11 cellular contexts compared by ENCODE assay signal in genomic region chr5:1526681-1527131, GRCh38. TPM values are rescaled to one million over a fixed set of nuclear protein-coding genes. Genes with fewer than 3 reads are reported as not detected.
DNase-seq lines count a peak whose midpoint lies in the region; ATAC-seq and TF ChIP-seq lines count a peak whose summit lies in the region.
"Had no signal": no experiment of that assay in that cellular context is flagged by ENCODE, and none has a peak within 500 bp of the region (broad histone marks: within the 10 kb centered on the region; RNA-seq: fewer than 3 reads in every experiment).

No MANE protein-coding gene starts in this region.

- H3K4me1 Mint-ChIP-seq in CD8-positive, alpha-beta memory T cell: peaks cover 7 to 20% (median 10%) of the 10 kb centered on the region in 3 donors
- peaks cover 10% of the 10 kb centered on the region for H3K4me1 Mint-ChIP-seq in endodermal cell
- H3K4me1 Mint-ChIP-seq in GM23338: peaks cover 7% of the 10 kb centered on the region; the same call in 2 of the 3 replicates

- peaks cover 0 to 1% of the 10 kb centered on the region in 2 donors for H3K27me3 Mint-ChIP-seq in CD8-positive, alpha-beta memory T cell
- H3K27me3 Mint-ChIP-seq in endodermal cell (ENCODE audit: insufficient read depth): no peaks in the 10 kb centered on the region
- H3K27me3 Mint-ChIP-seq in GM23338 (ENCODE audit: insufficient read depth, low read depth, poor library complexity): peaks cover 14% of the 10 kb centered on the region

- no peak for DNase-seq in CD8-positive, alpha-beta memory T cell
- DNase-seq in Karpas-422 (peak; percentile 64), endodermal cell (peak; percentile 40), sciatic nerve (ENCODE audit: low spot score) (peak; percentile 30), GM23338 (ENCODE audit: low spot score) (no peak), RKO (ENCODE audit: low spot score) (no peak)
- no peak for DNase-seq in stimulated activated CD4-positive, alpha-beta T cell treated with anti-CD3 and anti-CD28 coated beads, Interleukin-1b, Interleukin-23, amount 100 ng/mL, for 48 hours
- DNase-seq: amniotic stem cell, NCI-H2171 treated with DMSO at 0.1 percent for 48 hours had no signal

- ATAC-seq in sciatic nerve (no peak), GM21423 (IDR thresholded peaks at IDR 0.05; ENCODE audit: unreplicated experiment) (no peak), GM23338 (no peak)

- H3K79me2 ChIP-seq in Karpas-422 (ENCODE audit: low read length) (peaks cover 22% of the 10 kb centered on the region), GM23338 (replicated peaks; ENCODE audit: insufficient read depth) (peaks cover 16% of the 10 kb centered on the region)

- H3K9me3 ChIP-seq in CD8-positive, alpha-beta memory T cell (ENCODE audit: low read length): no peaks in the 10 kb centered on the region
- H3K9me3 ChIP-seq in Karpas-422 (ENCODE audit: low read length): no peaks in the 10 kb centered on the region
- H3K9me3 ChIP-seq in endodermal cell (ENCODE audit: control insufficient read depth, low read length): no peaks in the 10 kb centered on the region

- POLR2A ChIA-PET in CD8-positive, alpha-beta memory T cell (lab: Charles Lee): no interaction called here

- CTCF ChIA-PET in CD8-positive, alpha-beta memory T cell (lab: Charles Lee): interaction anchor here (1.8 kb wide), 1 partner anchor 147 kb away, joined by 4 read pairs; no protein-coding TSS in a partner anchor

- H3K9ac ChIP-seq in Karpas-422 (ENCODE audit: low read length): peak overlapping the region; percentile 96
- H3K9ac ChIP-seq in endodermal cell (ENCODE audit: extremely low read depth, low read length, poor library complexity, severe bottlenecking): no peak overlapping the region

- peak overlapping the region in 5 of 8 donors; percentile 23 to 76 (median 47) for H3K27ac Mint-ChIP-seq in CD8-positive, alpha-beta memory T cell
- H3K27ac Mint-ChIP-seq in endodermal cell (no peak overlapping the region), GM23338 (no peak overlapping the region)

- TF ChIP-seq CTCF in endodermal cell (conservative IDR thresholded peaks at IDR 0.05) (no peak), GM23338 (conservative IDR thresholded peaks at IDR 0.05; ENCODE audit: low read depth in 2 of 2) (no peak)

- H3K9me2 ChIP-seq in Karpas-422 (replicated peaks; ENCODE audit: insufficient read depth, low read length) (no peaks in the 10 kb centered on the region), GM23338 (ENCODE audit: insufficient read depth) (no peaks in the 10 kb centered on the region)

- no peak overlapping the region for H3K27ac ChIP-seq in CD8-positive, alpha-beta memory T cell (ENCODE audit: low read depth, low read length)
- peak overlapping the region; percentile 95 for H3K27ac ChIP-seq in Karpas-422 (ENCODE audit: low read length)
- H3K27ac ChIP-seq in endodermal cell (ENCODE audit: low read depth, low read length): no peak overlapping the region
- H3K27ac ChIP-seq in GM23338 (ENCODE audit: low read depth): no peak overlapping the region
- H3K27ac ChIP-seq: C4-2B had no signal

- H3F3A ChIP-seq in GM23338 (replicated peaks; ENCODE audit: low read depth): no peaks in the 10 kb centered on the region; the same call in 1 of the 2 replicates

- no peak overlapping the region for H3K4me3 ChIP-seq in CD8-positive, alpha-beta memory T cell (ENCODE audit: low read length)
- peak overlapping the region; percentile 75 for H3K4me3 ChIP-seq in Karpas-422 (ENCODE audit: low read length)
- H3K4me3 ChIP-seq in endodermal cell (ENCODE audit: low read length): no peak overlapping the region
- no peak overlapping the region for H3K4me3 ChIP-seq in GM23338

- peaks cover 0 to 9% (median 3%) of the 10 kb centered on the region in 3 donors for H3K36me3 Mint-ChIP-seq in CD8-positive, alpha-beta memory T cell
- H3K36me3 Mint-ChIP-seq in endodermal cell (ENCODE audit: low read depth): no peaks in the 10 kb centered on the region
- peaks cover 2% of the 10 kb centered on the region; the same call in 2 of the 3 replicates for H3K36me3 Mint-ChIP-seq in GM23338 (ENCODE audit: low read depth)

- H3K4me2 ChIP-seq in Karpas-422 (ENCODE audit: low read depth, low read length, poor library complexity, severe bottlenecking) (peak overlapping the region; percentile 93), GM23338 (no peak overlapping the region)

- intact Hi-C loops in sciatic nerve (cut with DNase I): no loop called here

- H3K4me1 ChIP-seq in CD8-positive, alpha-beta memory T cell (ENCODE audit: insufficient read depth, low read length): peaks cover 14% of the 10 kb centered on the region
- peaks cover 58% of the 10 kb centered on the region for H3K4me1 ChIP-seq in Karpas-422 (ENCODE audit: low read length)
- peaks cover 3% of the 10 kb centered on the region for H3K4me1 ChIP-seq in endodermal cell (ENCODE audit: control insufficient read depth, insufficient read depth, low read length)
- peaks cover 9% of the 10 kb centered on the region for H3K4me1 ChIP-seq in GM23338 (ENCODE audit: insufficient read depth)

- WGBS in endodermal cell (ENCODE audit: insufficient coverage in 1 of 2, insufficient read length in 1 of 2), 2 experiments: 87 to 94% methylated on average over 6 to 9 of the region's 9 CpGs

- peaks cover 14% of the 10 kb centered on the region for H4K20me1 ChIP-seq in Karpas-422 (ENCODE audit: insufficient read depth, low read depth, low read length)
- H4K20me1 ChIP-seq in GM23338 (replicated peaks; ENCODE audit: insufficient read depth): peaks cover 2% of the 10 kb centered on the region; the same call in 1 of the 2 replicates

- no peaks in the 10 kb centered on the region for H3K36me3 ChIP-seq in CD8-positive, alpha-beta memory T cell (ENCODE audit: insufficient read depth, low read length)
- H3K36me3 ChIP-seq in Karpas-422 (ENCODE audit: insufficient read depth, low read length) (no peaks in the 10 kb centered on the region), endodermal cell (ENCODE audit: control insufficient read depth, insufficient read depth, low read length) (no peaks in the 10 kb centered on the region), GM23338 (ENCODE audit: insufficient read depth) (no peaks in the 10 kb centered on the region)

- peak overlapping the region in 2 of 7 donors; percentile 65 to 74 for H3K4me3 Mint-ChIP-seq in CD8-positive, alpha-beta memory T cell
- no peak overlapping the region for H3K4me3 Mint-ChIP-seq in endodermal cell
- no peak overlapping the region for H3K4me3 Mint-ChIP-seq in GM23338

- no peaks in the 10 kb centered on the region for H3K9me3 Mint-ChIP-seq in CD8-positive, alpha-beta memory T cell
- H3K9me3 Mint-ChIP-seq in endodermal cell (no peaks in the 10 kb centered on the region), GM23338 (no peaks in the 10 kb centered on the region)

- no peaks in the 10 kb centered on the region for H3K27me3 ChIP-seq in CD8-positive, alpha-beta memory T cell (ENCODE audit: insufficient read depth, low read length, poor library complexity, severe bottlenecking)
- no peaks in the 10 kb centered on the region for H3K27me3 ChIP-seq in Karpas-422 (ENCODE audit: low read length)
- H3K27me3 ChIP-seq in endodermal cell (ENCODE audit: control insufficient read depth, insufficient read depth, low read length, poor library complexity, severe bottlenecking): peaks cover 4% of the 10 kb centered on the region
- H3K27me3 ChIP-seq in GM23338 (ENCODE audit: insufficient read depth): no peaks in the 10 kb centered on the region

- H2AFZ ChIP-seq in Karpas-422 (ENCODE audit: low read length) (no peak overlapping the region), GM23338 (no peak overlapping the region)

TF ChIP-seq in GM23338, 12 proteins besides CTCF, POLR2A, EP300 and RAD21 (continues in another document):
- TF ChIP-seq ETS1 (IDR thresholded peaks at IDR 0.05): no peak
- TF ChIP-seq POLR2AphosphoS5 (IDR thresholded peaks at IDR 0.05; ENCODE audit: low read depth): no peak
- TF ChIP-seq STAT1 (IDR thresholded peaks at IDR 0.05; ENCODE audit: unreplicated experiment): no peak
- no peak for TF ChIP-seq EZH2phosphoT487 (IDR thresholded peaks at IDR 0.05; ENCODE audit: unreplicated experiment)
- no peak for TF ChIP-seq EZH2 (IDR thresholded peaks at IDR 0.05; ENCODE audit: low read depth, unreplicated experiment)
- TF ChIP-seq CREB1 (CRISPR knock-in tag; IDR thresholded peaks at IDR 0.05; ENCODE audit: low read depth): no peak

RNA-seq across cellular contexts. Expression of gene LPCAT1, which starts 2.9 kb away (rescaled TPM):
- total RNA-seq in CD8-positive, alpha-beta memory T cell: 100 to 1,000 TPM in 1 of 2 experiments, 10 to 100 TPM in 1; 92.5 to 101 TPM
- polyA plus RNA-seq in CD8-positive, alpha-beta memory T cell: 95.9 TPM
- 115 and 124 TPM in 2 replicates for total RNA-seq in Karpas-422 (2014; rRNA removed; shearing (Covaris generic); ENCODE audit: low replicate concordance)
- total RNA-seq in endodermal cell (100 to 1,000 TPM in 1 of 2 donors, 10 to 100 TPM in 1; 78.5 to 124 TPM), sciatic nerve (44.4 TPM)
- polyA plus RNA-seq in endodermal cell (2013, experiment 1 of 2): 72.3 TPM
- 67.4 TPM for polyA plus RNA-seq in endodermal cell (2013, experiment 2 of 2)
- 255 and 263 TPM in 2 replicates for total RNA-seq in GM23338 (2014; rRNA removed; shearing (Covaris generic))
- polyA plus RNA-seq in GM23338 (2016; fragmentation: Nextera tagmentation; extraction: Ambion mirVana): 75.0 and 78.0 TPM in 2 replicates

Comparison
In these comparisons a context has a peak if more than half of its experiments do, and no peak if none do; other contexts are left out.
1. DNase-seq: peak in Karpas-422 (single experiment), endodermal cell (single experiment) and sciatic nerve (single experiment); none in CD8-positive, alpha-beta memory T cell (0 of 5), GM23338 (single experiment), RKO (single experiment) and stimulated activated CD4-positive, alpha-beta T cell treated with anti-CD3 and anti-CD28 coated beads, Interleukin-1b, Interleukin-23, amount 100 ng/mL, for 48 hours (single experiment).
2. H3K27ac Mint-ChIP-seq: peak in CD8-positive, alpha-beta memory T cell (5 of 8); none in endodermal cell (single experiment) and GM23338 (single experiment).